ENCODE assay signal across 1 cellular context in the genomic region with DNA sequence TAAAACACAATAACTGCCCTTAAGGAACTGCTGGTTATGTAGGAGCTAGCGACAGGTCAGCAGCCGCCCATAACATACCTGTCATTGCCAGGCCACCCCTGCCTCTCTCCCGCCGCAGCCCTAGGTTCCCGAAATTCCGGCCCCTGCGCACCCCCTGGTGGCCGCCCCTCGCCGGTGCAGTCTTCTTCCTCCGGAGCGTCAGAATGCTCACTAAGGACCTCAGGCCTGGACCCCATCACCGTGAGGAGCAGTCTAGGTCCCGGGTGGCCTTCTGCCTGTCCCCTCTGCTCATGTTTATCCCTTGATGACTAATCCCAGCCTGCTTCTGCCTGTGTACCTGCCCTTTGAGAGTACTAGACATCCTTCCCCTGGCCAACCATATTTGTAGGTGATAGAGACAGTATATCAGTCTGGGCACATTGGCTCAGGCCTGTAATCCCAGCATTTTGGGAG.
A peak's percentile ranks its signal among the peaks of the same experiment; 100 is the strongest.
TF ChIP-seq lines count a peak whose summit lies in the region.

No MANE protein-coding gene starts in this region.

TF ChIP-seq in HepG2, 621 proteins besides CTCF, POLR2A, EP300 and RAD21 (continued from another document and continues in another):
- TF ChIP-seq, protein P1, sequence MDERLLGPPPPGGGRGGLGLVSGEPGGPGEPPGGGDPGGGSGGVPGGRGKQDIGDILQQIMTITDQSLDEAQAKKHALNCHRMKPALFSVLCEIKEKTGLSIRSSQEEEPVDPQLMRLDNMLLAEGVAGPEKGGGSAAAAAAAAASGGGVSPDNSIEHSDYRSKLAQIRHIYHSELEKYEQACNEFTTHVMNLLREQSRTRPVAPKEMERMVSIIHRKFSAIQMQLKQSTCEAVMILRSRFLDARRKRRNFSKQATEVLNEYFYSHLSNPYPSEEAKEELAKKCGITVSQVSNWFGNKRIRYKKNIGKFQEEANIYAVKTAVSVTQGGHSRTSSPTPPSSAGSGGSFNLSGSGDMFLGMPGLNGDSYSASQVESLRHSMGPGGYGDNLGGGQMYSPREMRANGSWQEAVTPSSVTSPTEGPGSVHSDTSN (CRISPR knock-in tag; IDR thresholded peaks at IDR 0.05): no peak
- TF ChIP-seq TARDBP (CRISPR knock-in tag; IDR thresholded peaks at IDR 0.05) (no peak), MAF1 (CRISPR knock-in tag; IDR thresholded peaks at IDR 0.05; ENCODE audit: borderline replicate concordance) (no peak), LCORL (IDR thresholded peaks at IDR 0.05) (no peak), LCORL (CRISPR knock-in tag; IDR thresholded peaks at IDR 0.05) (peak; percentile 48; the same call in 1 of the 2 replicates), NR2F6 (IDR thresholded peaks at IDR 0.05) (no peak), NR2F6 (CRISPR knock-in tag; IDR thresholded peaks at IDR 0.05) (peak; percentile 12; the same call in 1 of the 2 replicates), ZNF510 (CRISPR knock-in tag; IDR thresholded peaks at IDR 0.05; ENCODE audit: low read depth) (no peak), POLR2AphosphoS5 (IDR thresholded peaks at IDR 0.05; ENCODE audit: low read depth, low read length) (no peak), ZNF776 (CRISPR knock-in tag; IDR thresholded peaks at IDR 0.05) (no peak), ZNF891 (CRISPR knock-in tag; IDR thresholded peaks at IDR 0.05) (peak; percentile 70; the same call in 1 of the 2 replicates), ZNF335 (CRISPR knock-in tag; IDR thresholded peaks at IDR 0.05) (no peak), GTF2F1 (IDR thresholded peaks at IDR 0.05; ENCODE audit: low read length) (no peak), NFE2L2 (IDR thresholded peaks at IDR 0.05; ENCODE audit: low read length) (no peak), AGO2 (optimal IDR thresholded peaks at IDR 0.05; ENCODE audit: low read depth, low read length) (no peak), FOXJ3 (CRISPR knock-in tag; IDR thresholded peaks at IDR 0.05; ENCODE audit: borderline replicate concordance) (no peak), TEAD3 (CRISPR knock-in tag; optimal IDR thresholded peaks at IDR 0.05; ENCODE audit: borderline replicate concordance) (peak; percentile 93), ZSCAN25 (CRISPR knock-in tag; IDR thresholded peaks at IDR 0.05) (peak; percentile 99), MBNL3 (CRISPR knock-in tag; conservative IDR thresholded peaks at IDR 0.05) (no peak), IKZF1 (IDR thresholded peaks at IDR 0.05) (no peak), ZNF33A (CRISPR knock-in tag; IDR thresholded peaks at IDR 0.05; ENCODE audit: borderline replicate concordance) (no peak), XRCC5 (optimal IDR thresholded peaks at IDR 0.05; ENCODE audit: low read length) (peak; percentile 96), SMAD1 (CRISPR knock-in tag; IDR thresholded peaks at IDR 0.05; ENCODE audit: borderline replicate concordance, low read depth) (peak; percentile 79; the same call in 1 of the 2 replicates), ZNF761 (CRISPR knock-in tag; conservative IDR thresholded peaks at IDR 0.05) (no peak), ARNT (IDR thresholded peaks at IDR 0.05) (no peak), SIX4 (CRISPR knock-in tag; IDR thresholded peaks at IDR 0.05) (0 out of 2 replicates have a peak, but pooled peaks have one; percentile 25)
- TF ChIP-seq, protein P2, sequence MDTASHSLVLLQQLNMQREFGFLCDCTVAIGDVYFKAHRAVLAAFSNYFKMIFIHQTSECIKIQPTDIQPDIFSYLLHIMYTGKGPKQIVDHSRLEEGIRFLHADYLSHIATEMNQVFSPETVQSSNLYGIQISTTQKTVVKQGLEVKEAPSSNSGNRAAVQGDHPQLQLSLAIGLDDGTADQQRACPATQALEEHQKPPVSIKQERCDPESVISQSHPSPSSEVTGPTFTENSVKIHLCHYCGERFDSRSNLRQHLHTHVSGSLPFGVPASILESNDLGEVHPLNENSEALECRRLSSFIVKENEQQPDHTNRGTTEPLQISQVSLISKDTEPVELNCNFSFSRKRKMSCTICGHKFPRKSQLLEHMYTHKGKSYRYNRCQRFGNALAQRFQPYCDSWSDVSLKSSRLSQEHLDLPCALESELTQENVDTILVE (CRISPR knock-in tag; IDR thresholded peaks at IDR 0.05): peak; percentile 54; the same call in 1 of the 2 replicates
- TF ChIP-seq, protein P3, sequence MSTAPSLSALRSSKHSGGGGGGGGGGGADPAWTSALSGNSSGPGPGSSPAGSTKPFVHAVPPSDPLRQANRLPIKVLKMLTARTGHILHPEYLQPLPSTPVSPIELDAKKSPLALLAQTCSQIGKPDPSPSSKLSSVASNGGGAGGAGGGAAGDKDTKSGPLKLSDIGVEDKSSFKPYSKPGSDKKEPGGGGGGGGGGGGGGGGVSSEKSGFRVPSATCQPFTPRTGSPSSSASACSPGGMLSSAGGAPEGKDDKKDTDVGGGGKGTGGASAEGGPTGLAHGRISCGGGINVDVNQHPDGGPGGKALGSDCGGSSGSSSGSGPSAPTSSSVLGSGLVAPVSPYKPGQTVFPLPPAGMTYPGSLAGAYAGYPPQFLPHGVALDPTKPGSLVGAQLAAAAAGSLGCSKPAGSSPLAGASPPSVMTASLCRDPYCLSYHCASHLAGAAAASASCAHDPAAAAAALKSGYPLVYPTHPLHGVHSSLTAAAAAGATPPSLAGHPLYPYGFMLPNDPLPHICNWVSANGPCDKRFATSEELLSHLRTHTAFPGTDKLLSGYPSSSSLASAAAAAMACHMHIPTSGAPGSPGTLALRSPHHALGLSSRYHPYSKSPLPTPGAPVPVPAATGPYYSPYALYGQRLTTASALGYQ (CRISPR knock-in tag; IDR thresholded peaks at IDR 0.05): no peak
- TF ChIP-seq, protein P4, sequence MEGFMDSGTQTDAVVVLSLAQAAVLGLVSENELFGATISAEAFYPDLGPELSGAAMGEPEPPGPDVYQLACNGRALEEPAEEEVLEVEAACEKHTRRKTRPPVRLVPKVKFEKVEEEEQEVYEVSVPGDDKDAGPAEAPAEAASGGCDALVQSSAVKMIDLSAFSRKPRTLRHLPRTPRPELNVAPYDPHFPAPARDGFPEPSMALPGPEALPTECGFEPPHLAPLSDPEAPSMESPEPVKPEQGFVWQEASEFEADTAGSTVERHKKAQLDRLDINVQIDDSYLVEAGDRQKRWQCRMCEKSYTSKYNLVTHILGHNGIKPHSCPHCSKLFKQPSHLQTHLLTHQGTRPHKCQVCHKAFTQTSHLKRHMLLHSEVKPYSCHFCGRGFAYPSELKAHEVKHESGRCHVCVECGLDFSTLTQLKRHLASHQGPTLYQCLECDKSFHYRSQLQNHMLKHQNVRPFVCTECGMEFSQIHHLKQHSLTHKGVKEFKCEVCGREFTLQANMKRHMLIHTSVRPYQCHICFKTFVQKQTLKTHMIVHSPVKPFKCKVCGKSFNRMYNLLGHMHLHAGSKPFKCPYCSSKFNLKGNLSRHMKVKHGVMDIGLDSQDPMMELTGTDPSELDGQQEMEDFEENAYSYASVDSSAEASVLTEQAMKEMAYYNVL (CRISPR knock-in tag; IDR thresholded peaks at IDR 0.05; ENCODE audit: borderline replicate concordance): peak; percentile 62; the same call in 1 of the 2 replicates
- TF ChIP-seq, protein P5, sequence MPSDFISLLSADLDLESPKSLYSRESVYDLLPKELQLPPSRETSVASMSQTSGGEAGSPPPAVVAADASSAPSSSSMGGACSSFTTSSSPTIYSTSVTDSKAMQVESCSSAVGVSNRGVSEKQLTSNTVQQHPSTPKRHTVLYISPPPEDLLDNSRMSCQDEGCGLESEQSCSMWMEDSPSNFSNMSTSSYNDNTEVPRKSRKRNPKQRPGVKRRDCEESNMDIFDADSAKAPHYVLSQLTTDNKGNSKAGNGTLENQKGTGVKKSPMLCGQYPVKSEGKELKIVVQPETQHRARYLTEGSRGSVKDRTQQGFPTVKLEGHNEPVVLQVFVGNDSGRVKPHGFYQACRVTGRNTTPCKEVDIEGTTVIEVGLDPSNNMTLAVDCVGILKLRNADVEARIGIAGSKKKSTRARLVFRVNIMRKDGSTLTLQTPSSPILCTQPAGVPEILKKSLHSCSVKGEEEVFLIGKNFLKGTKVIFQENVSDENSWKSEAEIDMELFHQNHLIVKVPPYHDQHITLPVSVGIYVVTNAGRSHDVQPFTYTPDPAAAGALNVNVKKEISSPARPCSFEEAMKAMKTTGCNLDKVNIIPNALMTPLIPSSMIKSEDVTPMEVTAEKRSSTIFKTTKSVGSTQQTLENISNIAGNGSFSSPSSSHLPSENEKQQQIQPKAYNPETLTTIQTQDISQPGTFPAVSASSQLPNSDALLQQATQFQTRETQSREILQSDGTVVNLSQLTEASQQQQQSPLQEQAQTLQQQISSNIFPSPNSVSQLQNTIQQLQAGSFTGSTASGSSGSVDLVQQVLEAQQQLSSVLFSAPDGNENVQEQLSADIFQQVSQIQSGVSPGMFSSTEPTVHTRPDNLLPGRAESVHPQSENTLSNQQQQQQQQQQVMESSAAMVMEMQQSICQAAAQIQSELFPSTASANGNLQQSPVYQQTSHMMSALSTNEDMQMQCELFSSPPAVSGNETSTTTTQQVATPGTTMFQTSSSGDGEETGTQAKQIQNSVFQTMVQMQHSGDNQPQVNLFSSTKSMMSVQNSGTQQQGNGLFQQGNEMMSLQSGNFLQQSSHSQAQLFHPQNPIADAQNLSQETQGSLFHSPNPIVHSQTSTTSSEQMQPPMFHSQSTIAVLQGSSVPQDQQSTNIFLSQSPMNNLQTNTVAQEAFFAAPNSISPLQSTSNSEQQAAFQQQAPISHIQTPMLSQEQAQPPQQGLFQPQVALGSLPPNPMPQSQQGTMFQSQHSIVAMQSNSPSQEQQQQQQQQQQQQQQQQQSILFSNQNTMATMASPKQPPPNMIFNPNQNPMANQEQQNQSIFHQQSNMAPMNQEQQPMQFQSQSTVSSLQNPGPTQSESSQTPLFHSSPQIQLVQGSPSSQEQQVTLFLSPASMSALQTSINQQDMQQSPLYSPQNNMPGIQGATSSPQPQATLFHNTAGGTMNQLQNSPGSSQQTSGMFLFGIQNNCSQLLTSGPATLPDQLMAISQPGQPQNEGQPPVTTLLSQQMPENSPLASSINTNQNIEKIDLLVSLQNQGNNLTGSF (CRISPR knock-in tag; IDR thresholded peaks at IDR 0.05): no peak
- TF ChIP-seq, protein P6, sequence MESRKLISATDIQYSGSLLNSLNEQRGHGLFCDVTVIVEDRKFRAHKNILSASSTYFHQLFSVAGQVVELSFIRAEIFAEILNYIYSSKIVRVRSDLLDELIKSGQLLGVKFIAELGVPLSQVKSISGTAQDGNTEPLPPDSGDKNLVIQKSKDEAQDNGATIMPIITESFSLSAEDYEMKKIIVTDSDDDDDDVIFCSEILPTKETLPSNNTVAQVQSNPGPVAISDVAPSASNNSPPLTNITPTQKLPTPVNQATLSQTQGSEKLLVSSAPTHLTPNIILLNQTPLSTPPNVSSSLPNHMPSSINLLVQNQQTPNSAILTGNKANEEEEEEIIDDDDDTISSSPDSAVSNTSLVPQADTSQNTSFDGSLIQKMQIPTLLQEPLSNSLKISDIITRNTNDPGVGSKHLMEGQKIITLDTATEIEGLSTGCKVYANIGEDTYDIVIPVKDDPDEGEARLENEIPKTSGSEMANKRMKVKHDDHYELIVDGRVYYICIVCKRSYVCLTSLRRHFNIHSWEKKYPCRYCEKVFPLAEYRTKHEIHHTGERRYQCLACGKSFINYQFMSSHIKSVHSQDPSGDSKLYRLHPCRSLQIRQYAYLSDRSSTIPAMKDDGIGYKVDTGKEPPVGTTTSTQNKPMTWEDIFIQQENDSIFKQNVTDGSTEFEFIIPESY (CRISPR knock-in tag; IDR thresholded peaks at IDR 0.05): no peak
- TF ChIP-seq, protein P7, sequence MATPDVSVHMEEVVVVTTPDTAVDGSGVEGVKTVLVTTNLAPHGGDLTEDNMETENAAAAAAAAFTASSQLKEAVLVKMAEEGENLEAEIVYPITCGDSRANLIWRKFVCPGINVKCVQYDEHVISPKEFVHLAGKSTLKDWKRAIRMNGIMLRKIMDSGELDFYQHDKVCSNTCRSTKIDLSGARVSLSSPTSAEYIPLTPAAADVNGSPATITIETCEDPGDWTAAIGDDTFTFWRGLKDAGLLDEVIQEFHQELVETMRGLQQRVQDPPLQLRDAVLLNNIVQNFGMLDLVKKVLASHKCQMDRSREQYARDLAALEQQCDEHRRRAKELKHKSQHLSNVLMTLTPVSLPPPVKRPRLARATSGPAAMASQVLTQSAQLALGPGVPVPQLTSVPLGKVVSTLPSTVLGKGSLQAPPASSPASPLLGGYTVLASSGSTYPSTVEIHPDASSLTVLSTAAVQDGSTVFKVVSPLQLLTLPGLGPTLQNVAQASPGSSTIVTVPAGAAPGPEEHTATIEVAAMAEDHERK (CRISPR knock-in tag; IDR thresholded peaks at IDR 0.05; ENCODE audit: low read depth): no peak
- TF ChIP-seq, protein P8, sequence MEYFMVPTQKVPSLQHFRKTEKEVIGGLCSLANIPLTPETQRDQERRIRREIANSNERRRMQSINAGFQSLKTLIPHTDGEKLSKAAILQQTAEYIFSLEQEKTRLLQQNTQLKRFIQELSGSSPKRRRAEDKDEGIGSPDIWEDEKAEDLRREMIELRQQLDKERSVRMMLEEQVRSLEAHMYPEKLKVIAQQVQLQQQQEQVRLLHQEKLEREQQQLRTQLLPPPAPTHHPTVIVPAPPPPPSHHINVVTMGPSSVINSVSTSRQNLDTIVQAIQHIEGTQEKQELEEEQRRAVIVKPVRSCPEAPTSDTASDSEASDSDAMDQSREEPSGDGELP (IDR thresholded peaks at IDR 0.05; ENCODE audit: borderline replicate concordance, low read depth): no peak
- TF ChIP-seq, protein P9, sequence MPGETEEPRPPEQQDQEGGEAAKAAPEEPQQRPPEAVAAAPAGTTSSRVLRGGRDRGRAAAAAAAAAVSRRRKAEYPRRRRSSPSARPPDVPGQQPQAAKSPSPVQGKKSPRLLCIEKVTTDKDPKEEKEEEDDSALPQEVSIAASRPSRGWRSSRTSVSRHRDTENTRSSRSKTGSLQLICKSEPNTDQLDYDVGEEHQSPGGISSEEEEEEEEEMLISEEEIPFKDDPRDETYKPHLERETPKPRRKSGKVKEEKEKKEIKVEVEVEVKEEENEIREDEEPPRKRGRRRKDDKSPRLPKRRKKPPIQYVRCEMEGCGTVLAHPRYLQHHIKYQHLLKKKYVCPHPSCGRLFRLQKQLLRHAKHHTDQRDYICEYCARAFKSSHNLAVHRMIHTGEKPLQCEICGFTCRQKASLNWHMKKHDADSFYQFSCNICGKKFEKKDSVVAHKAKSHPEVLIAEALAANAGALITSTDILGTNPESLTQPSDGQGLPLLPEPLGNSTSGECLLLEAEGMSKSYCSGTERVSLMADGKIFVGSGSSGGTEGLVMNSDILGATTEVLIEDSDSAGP (CRISPR knock-in tag; IDR thresholded peaks at IDR 0.05; ENCODE audit: borderline replicate concordance): peak; percentile 55; the same call in 1 of the 2 replicates
- TF ChIP-seq, protein P10, sequence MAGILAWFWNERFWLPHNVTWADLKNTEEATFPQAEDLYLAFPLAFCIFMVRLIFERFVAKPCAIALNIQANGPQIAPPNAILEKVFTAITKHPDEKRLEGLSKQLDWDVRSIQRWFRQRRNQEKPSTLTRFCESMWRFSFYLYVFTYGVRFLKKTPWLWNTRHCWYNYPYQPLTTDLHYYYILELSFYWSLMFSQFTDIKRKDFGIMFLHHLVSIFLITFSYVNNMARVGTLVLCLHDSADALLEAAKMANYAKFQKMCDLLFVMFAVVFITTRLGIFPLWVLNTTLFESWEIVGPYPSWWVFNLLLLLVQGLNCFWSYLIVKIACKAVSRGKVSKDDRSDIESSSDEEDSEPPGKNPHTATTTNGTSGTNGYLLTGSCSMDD (CRISPR knock-in tag; IDR thresholded peaks at IDR 0.05): no peak
- TF ChIP-seq, protein P11, sequence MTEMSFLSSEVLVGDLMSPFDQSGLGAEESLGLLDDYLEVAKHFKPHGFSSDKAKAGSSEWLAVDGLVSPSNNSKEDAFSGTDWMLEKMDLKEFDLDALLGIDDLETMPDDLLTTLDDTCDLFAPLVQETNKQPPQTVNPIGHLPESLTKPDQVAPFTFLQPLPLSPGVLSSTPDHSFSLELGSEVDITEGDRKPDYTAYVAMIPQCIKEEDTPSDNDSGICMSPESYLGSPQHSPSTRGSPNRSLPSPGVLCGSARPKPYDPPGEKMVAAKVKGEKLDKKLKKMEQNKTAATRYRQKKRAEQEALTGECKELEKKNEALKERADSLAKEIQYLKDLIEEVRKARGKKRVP (CRISPR knock-in tag; IDR thresholded peaks at IDR 0.05): no peak
